13 cellular contexts compared by ENCODE assay signal in the genomic region with DNA sequence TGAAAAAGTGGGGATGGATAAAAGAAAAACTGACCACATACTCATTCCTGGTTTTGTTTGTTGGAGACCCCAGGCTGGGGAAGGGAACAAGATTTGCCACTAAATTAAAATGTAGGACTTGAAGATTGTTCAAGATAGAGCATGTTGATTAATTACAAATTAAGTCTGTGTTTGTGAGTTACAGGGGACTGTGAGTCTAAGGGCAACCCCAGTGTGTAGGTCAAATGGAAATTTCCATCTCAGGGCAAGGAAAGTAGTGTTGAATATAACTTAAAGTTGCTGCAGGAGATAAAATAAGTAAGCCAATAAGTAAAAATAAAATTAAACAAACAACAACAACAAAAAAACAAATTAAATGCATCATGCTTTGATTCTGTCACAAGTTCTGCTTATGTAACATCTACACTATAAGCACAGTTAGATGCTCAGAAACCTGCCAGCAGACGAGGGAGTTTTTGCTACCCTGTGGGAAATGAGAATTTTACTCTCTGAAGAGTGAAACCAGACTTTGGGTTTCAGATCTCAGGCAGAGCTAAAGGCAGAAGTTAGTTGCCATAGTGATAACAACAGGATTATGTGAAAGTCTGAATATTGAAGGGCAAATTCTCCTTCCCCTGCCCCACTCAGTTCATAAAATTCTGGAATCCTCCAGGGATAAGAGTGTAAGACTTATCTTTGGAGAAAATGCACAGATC.
DNase-seq lines count a peak whose midpoint lies in the region; ATAC-seq, FAIRE-seq and TF ChIP-seq lines count a peak whose summit lies in the region.
"Had no signal": no experiment of that assay in that cellular context is flagged by ENCODE, and none has a peak within 500 bp of the region (broad histone marks: within the 10 kb centered on the region; RNA-seq: fewer than 3 reads in every experiment).

No MANE protein-coding gene starts in this region.

- no peak overlapping the region for H3K4ac ChIP-seq in neuronal stem cell (ENCODE audit: low read length)

- no peak overlapping the region for H4K8ac ChIP-seq in neuronal stem cell (ENCODE audit: low read depth, low read length)

- H2AK5ac ChIP-seq in neuronal stem cell (ENCODE audit: low read depth, low read length) = no peak overlapping the region

- no peak overlapping the region for H4K91ac ChIP-seq in neuronal stem cell (ENCODE audit: low read depth, low read length, poor library complexity)

- ATAC-seq in HG02943 (IDR thresholded peaks at IDR 0.05; ENCODE audit: low read depth, unreplicated experiment) (peak; percentile 96), HG03571 (IDR thresholded peaks at IDR 0.05; ENCODE audit: unreplicated experiment) (peak; percentile 97)

- H3K4me3 ChIP-seq in neuronal stem cell (ENCODE audit: low read length in 2 of 2) = no peak overlapping the region
- no peak overlapping the region for H3K4me3 ChIP-seq in sigmoid colon
- H3K4me3 ChIP-seq: vagina had no signal

- TF ChIP-seq POLR2A in sigmoid colon (IDR thresholded peaks at IDR 0.05) = no peak

- DNase-seq in GM18507 (ENCODE audit: extremely low spot score, insufficient read length, low read depth) = peak; percentile 2
- DNase-seq in GM20000 (ENCODE audit: low spot score) = peak; percentile 51
- no peak for DNase-seq in neuronal stem cell (ENCODE audit: low spot score)
- no peak for DNase-seq in RCC 7860 (ENCODE audit: low spot score)
- DNase-seq in activated naive CD4-positive, alpha-beta T cell treated with anti-CD3 and anti-CD28 coated beads, Interleukin-2, amount 50 U/mL, for 16 hours = no peak
- no peak for DNase-seq in sigmoid colon
- DNase-seq: activated T-cell treated with anti-CD3 and anti-CD28 coated beads, Interleukin-2, amount 50 U/mL, for 24 hours; brain microvascular endothelial cell; hypothalamus; NCI-H1417 treated with DMSO at 0.1 percent for 48 hours had no signal

- FAIRE-seq in GM18507 (lab: Jason Lieb, UNC) = peak; percentile 80
- FAIRE-seq in RCC 7860 (lab: Jason Lieb, UNC) = no peak

- no peaks in the 10 kb centered on the region for H3K79me1 ChIP-seq in neuronal stem cell (ENCODE audit: low read depth, low read length)

- H2BK5ac ChIP-seq in neuronal stem cell (ENCODE audit: low read length) = no peak overlapping the region

- TF ChIP-seq CTCF in GM20000 (IDR thresholded peaks at IDR 0.05; ENCODE audit: extremely low read depth, missing control alignments) (no peak), sigmoid colon (IDR thresholded peaks at IDR 0.05) (no peak)

- H3K14ac ChIP-seq in neuronal stem cell (ENCODE audit: low read length) = no peak overlapping the region

- no peak overlapping the region for H2BK15ac ChIP-seq in neuronal stem cell (ENCODE audit: low read length)

- H3K27me3 ChIP-seq in neuronal stem cell (ENCODE audit: control insufficient read depth in 3 of 3, insufficient read depth in 3 of 3, low read depth in 1 of 3, low read length in 3 of 3) (no peaks in the 10 kb centered on the region), sigmoid colon (no peaks in the 10 kb centered on the region)
- H3K27me3 ChIP-seq: brain microvascular endothelial cell, vagina had no signal

- H2BK120ac ChIP-seq in neuronal stem cell (ENCODE audit: low read depth, low read length) = no peak overlapping the region

- H3K9me3 ChIP-seq in neuronal stem cell (replicated peaks in 1 of 2; ENCODE audit: control insufficient read depth in 2 of 2, insufficient read depth in 1 of 2, low read depth in 1 of 2, low read length in 2 of 2) = no peaks in the 10 kb centered on the region
- no peaks in the 10 kb centered on the region for H3K9me3 ChIP-seq in sigmoid colon
- H3K9me3 ChIP-seq: vagina had no signal

- no peak for TF ChIP-seq EP300 in sigmoid colon (IDR thresholded peaks at IDR 0.05)

- H3K36me3 ChIP-seq in neuronal stem cell (replicated peaks in 1 of 2; ENCODE audit: control insufficient read depth in 2 of 2, insufficient read depth in 2 of 2, low read length in 2 of 2) (no peaks in the 10 kb centered on the region), sigmoid colon (no peaks in the 10 kb centered on the region)
- H3K36me3 ChIP-seq: brain microvascular endothelial cell, vagina had no signal

- no peak overlapping the region for H3K4me2 ChIP-seq in neuronal stem cell (ENCODE audit: insufficient read depth, low read length, poor library complexity, severe bottlenecking)

- H3K18ac ChIP-seq in neuronal stem cell (ENCODE audit: low read length) = no peak overlapping the region

- no peaks in the 10 kb centered on the region for H3K4me1 ChIP-seq in neuronal stem cell (ENCODE audit: control insufficient read depth in 2 of 2, insufficient read depth in 1 of 2, low read depth in 1 of 2, low read length in 2 of 2)
- H3K4me1 ChIP-seq in sigmoid colon = no peaks in the 10 kb centered on the region
- H3K4me1 ChIP-seq: vagina had no signal

- H2AFZ ChIP-seq in neuronal stem cell (ENCODE audit: low read length) = no peak overlapping the region

- H3K23ac ChIP-seq in neuronal stem cell (ENCODE audit: low read depth, low read length, poor library complexity) = no peak overlapping the region

- no peak overlapping the region for H2BK12ac ChIP-seq in neuronal stem cell (ENCODE audit: low read length)

- intact Hi-C loops in sigmoid colon (cut with DNase I) = no loop called here

- no peak overlapping the region for H3K27ac ChIP-seq in neuronal stem cell (replicated peaks; ENCODE audit: low read length)
- H3K27ac ChIP-seq in sigmoid colon = no peak overlapping the region
- H3K27ac ChIP-seq: brain microvascular endothelial cell, vagina had no signal

- no peak overlapping the region for H3K9ac ChIP-seq in neuronal stem cell (ENCODE audit: low read depth, low read length, poor library complexity)

- WGBS in neuronal stem cell (ENCODE audit: extremely low coverage in 2 of 2, insufficient read length in 2 of 2, insufficient replicate concordance in 1 of 2), 2 donors = no CpG with 5 or more reads among the region's 1 CpG
- 41 to 53% methylated on average over 1 of the region's 1 CpG for WGBS in sigmoid colon, 2 donors

Comparison
In these comparisons a context has a peak if more than half of its experiments do, and no peak if none do; other contexts are left out.
1. DNase-seq: peak in GM18507 (single experiment) and GM20000 (single experiment); none in neuronal stem cell (single experiment), RCC 7860 (single experiment), activated naive CD4-positive, alpha-beta T cell treated with anti-CD3 and anti-CD28 coated beads, Interleukin-2, amount 50 U/mL, for 16 hours (single experiment) and sigmoid colon (single experiment).